ENCODE assay signal across 25 cellular contexts in genomic region chr4:82726601-82727000, GRCh38.
"Had no signal": no experiment of that assay in that cellular context is flagged by ENCODE, and none has a peak within 500 bp of the region (broad histone marks: within the 10 kb centered on the region; RNA-seq: fewer than 3 reads in every experiment).

No MANE protein-coding gene starts in this region.

- H3K27me3 ChIP-seq: ascending aorta, brain microvascular endothelial cell, esophagus muscularis mucosa, gastroesophageal sphincter had no signal

- H3K9me3 ChIP-seq: ascending aorta, esophagus muscularis mucosa, gastroesophageal sphincter had no signal

- H3K4me3 ChIP-seq: ascending aorta, coronary artery, esophagus muscularis mucosa, gastroesophageal sphincter had no signal

- H3K27ac ChIP-seq: ascending aorta, brain microvascular endothelial cell, coronary artery, esophagus muscularis mucosa, gastroesophageal sphincter had no signal

- DNase-seq: activated CD4-positive, alpha-beta memory T cell treated with anti-CD3 and anti-CD28 coated beads, Interleukin-2, amount 10 ng/mL, durations not matched to agents 7 days and 5 days; activated CD4-positive, alpha-beta T cell treated with anti-CD3 and anti-CD28 coated beads for 1 hour; activated CD4-positive, alpha-beta T cell treated with anti-CD3 and anti-CD28 coated beads for 4 hours; activated CD4-positive, alpha-beta T cell treated with anti-CD3 and anti-CD28 coated beads, Interleukin-2, amount 10 ng/mL, durations not matched to agents 7 days and 5 days; activated CD4-positive, alpha-beta T cell treated with anti-CD3 and anti-CD28 coated beads, Interleukin-2, amount 50 U/mL, for 4 hours; activated CD8-positive, alpha-beta memory T cell treated with anti-CD3 and anti-CD28 coated beads, Interleukin-2, amount 50 U/mL, for 48 hours; activated gamma-delta T cell; activated naive CD4-positive, alpha-beta T cell; activated naive CD4-positive, alpha-beta T cell treated with anti-CD3 and anti-CD28 coated beads, Interleukin-2, amount 10 ng/mL, durations not matched to agents 7 days and 5 days; activated naive CD8-positive, alpha-beta T cell treated with anti-CD3 and anti-CD28 coated beads, Interleukin-2, amount 10 ng/mL, durations not matched to agents 7 days and 5 days; activated T-cell treated with anti-CD3 and anti-CD28 coated beads for 4 hours; activated T-cell treated with anti-CD3 and anti-CD28 coated beads, Interleukin-2, amount 50 U/mL, for 24 hours; activated T-cell treated with anti-CD3 and anti-CD28 coated beads, Interleukin-2, amount 50 U/mL, for 72 hours; brain microvascular endothelial cell; effector CD4-positive, alpha-beta T cell; effector memory CD8-positive, alpha-beta T cell; erythroblast; foreskin melanocyte; T-helper 2 cell had no signal

- H3K36me3 ChIP-seq: ascending aorta, brain microvascular endothelial cell, esophagus muscularis mucosa, gastroesophageal sphincter had no signal

- H3K4me1 ChIP-seq: ascending aorta had no signal

- ATAC-seq: activated naive CD4-positive, alpha-beta T cell treated with anti-CD3 and anti-CD28 coated beads, Interleukin-2, amount 50 U/mL, for 72 hours; activated T-cell treated with anti-CD3 and anti-CD28 coated beads, Interleukin-2, amount 50 U/mL, for 72 hours; effector memory CD8-positive, alpha-beta T cell; gastroesophageal sphincter; WTC11 had no signal
